23 cellular contexts compared by ENCODE assay signal in the genomic region with DNA sequence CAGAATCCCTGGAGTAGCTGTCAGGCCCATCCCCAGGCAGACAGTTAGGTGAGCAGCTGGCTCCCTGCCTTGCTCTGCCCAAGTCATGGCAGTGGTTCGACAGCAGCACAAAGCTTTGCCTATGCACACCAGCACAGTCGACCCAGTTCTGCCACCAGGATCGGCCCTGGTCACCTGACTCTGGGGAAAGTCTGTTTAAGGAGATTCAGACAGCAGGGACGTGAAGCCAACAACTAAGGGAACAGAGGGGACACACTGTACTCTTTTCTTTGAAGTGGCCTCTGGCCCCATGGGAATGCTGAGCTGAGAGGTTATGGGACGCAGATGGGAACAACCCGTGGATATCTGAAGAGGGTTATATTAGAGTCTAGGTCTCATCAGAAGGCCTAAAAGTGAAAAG.
DNase-seq lines count a peak whose midpoint lies in the region; ATAC-seq and TF ChIP-seq lines count a peak whose summit lies in the region.
"Had no signal": no experiment of that assay in that cellular context is flagged by ENCODE, and none has a peak within 500 bp of the region (broad histone marks: within the 10 kb centered on the region; RNA-seq: fewer than 3 reads in every experiment).

No MANE protein-coding gene starts in this region.

- H3K4me1 ChIP-seq in heart right ventricle = peaks cover 0 to 42% (median 19%) of the 10 kb centered on the region in 9 donors
- H3K4me1 ChIP-seq: uterus had no signal

- no peaks in the 10 kb centered on the region for H3K9me3 ChIP-seq in heart right ventricle
- H3K9me3 ChIP-seq in MG63 = no peaks in the 10 kb centered on the region
- H3K9me3 ChIP-seq: suprapubic skin, uterus had no signal

- H3K9me3 Mint-ChIP-seq in neural crest cell = no peaks in the 10 kb centered on the region
- H3K9me3 Mint-ChIP-seq: activated CD4-positive, alpha-beta memory T cell treated with anti-CD3 and anti-CD28 coated beads for 36 hours; CD4-positive, alpha-beta memory T cell; stimulated activated naive B cell treated with anti-CD40 and anti-IgM and Interleukin-4, amounts not matched to agents 10 μg/mL and 1 μg/mL and 100 μg/mL, for 72 hours; T-helper 2 cell treated with Interferon-gamma antibody and Interleukin-4, amounts not matched to agents 5 μg/mL and 100 μg/mL, for 36 hours had no signal

- peak; percentile 79 for ATAC-seq in Right ventricle myocardium inferior
- ATAC-seq in heart right ventricle = peak in 5 of 8 donors; percentile 15 to 86 (median 67)
- ATAC-seq: left colon; stimulated activated naive B cell treated with anti-CD40 and anti-IgM and Interleukin-4, amounts not matched to agents 10 μg/mL and 1 μg/mL and 100 μg/mL, for 72 hours had no signal

- no peak overlapping the region for H3K4me3 Mint-ChIP-seq in neural crest cell
- H3K4me3 Mint-ChIP-seq: activated CD4-positive, alpha-beta memory T cell treated with anti-CD3 and anti-CD28 coated beads for 36 hours; activated naive CD8-positive, alpha-beta T cell; CD4-positive, alpha-beta memory T cell; stimulated activated naive B cell treated with anti-CD40 and anti-IgM and Interleukin-4, amounts not matched to agents 10 μg/mL and 1 μg/mL and 100 μg/mL, for 72 hours; T-helper 2 cell treated with Interferon-gamma antibody and Interleukin-4, amounts not matched to agents 5 μg/mL and 100 μg/mL, for 36 hours had no signal

- H3K4me1 Mint-ChIP-seq in neural crest cell = no peaks in the 10 kb centered on the region

- peak overlapping the region in 3 of 10 donors; percentile 44 to 67 (median 44) for H3K27ac ChIP-seq in heart right ventricle
- H3K27ac ChIP-seq: epithelial cell of prostate, suprapubic skin, uterus had no signal

- H3K27me3 ChIP-seq in heart right ventricle (no peaks in the 10 kb centered on the region), MG63 (no peaks in the 10 kb centered on the region)
- H3K27me3 ChIP-seq: uterus had no signal

- WGBS in heart right ventricle, 2 donors = 45 to 55% methylated on average over 6 of the region's 6 CpGs

- H3K4me3 ChIP-seq in heart right ventricle (no peak overlapping the region), MG63 (no peak overlapping the region)
- H3K4me3 ChIP-seq: suprapubic skin, uterus had no signal

- DNase-seq in Right ventricle myocardium inferior (ENCODE audit: missing footprints) = no peak
- no peak for DNase-seq in cardiac septum (ENCODE audit: low spot score)
- DNase-seq in heart right ventricle = peak in 1 of 2 donors; percentile 49
- no peak for DNase-seq in neural crest cell (ENCODE audit: low read depth, low spot score)
- DNase-seq in posterior cingulate gyrus = no peak
- no peak for DNase-seq in SHP77 treated with DMSO at 0.1 percent for 48 hours (lab: John Stamatoyannopoulos, UW)
- DNase-seq in MG63 = no peak
- no peak for DNase-seq in NOMO-1 treated with DMSO at 0.1 percent for 48 hours (lab: John Stamatoyannopoulos, UW; ENCODE audit: unreplicated experiment)
- DNase-seq: activated CD4-positive, alpha-beta memory T cell treated with anti-CD3 and anti-CD28 coated beads for 36 hours; activated CD4-positive, alpha-beta T cell treated with anti-CD3 and anti-CD28 coated beads for 1 hour; activated effector memory CD4-positive, alpha-beta T cell treated with Interleukin-2 at 50 U/mL for 16 hours; CD4-positive, alpha-beta memory T cell; effector CD4-positive, alpha-beta T cell; left colon; mesendoderm; NCI-H1694; NCI-H510A; stimulated activated naive B cell treated with anti-CD40 and anti-IgM and Interleukin-4, amounts not matched to agents 10 μg/mL and 1 μg/mL and 100 μg/mL, for 72 hours; uterus had no signal

- TF ChIP-seq CTCF in heart right ventricle (IDR thresholded peaks at IDR 0.05) = no peak
- no peak for TF ChIP-seq CTCF in neural crest cell (conservative IDR thresholded peaks at IDR 0.05)

- H3K36me3 ChIP-seq in heart right ventricle (no peaks in the 10 kb centered on the region), MG63 (no peaks in the 10 kb centered on the region)
- H3K36me3 ChIP-seq: suprapubic skin, uterus had no signal

- H3K36me3 Mint-ChIP-seq in neural crest cell (ENCODE audit: low read depth) = no peaks in the 10 kb centered on the region
- H3K36me3 Mint-ChIP-seq: activated CD4-positive, alpha-beta memory T cell treated with anti-CD3 and anti-CD28 coated beads for 36 hours; activated naive CD8-positive, alpha-beta T cell; CD4-positive, alpha-beta memory T cell; stimulated activated naive B cell treated with anti-CD40 and anti-IgM and Interleukin-4, amounts not matched to agents 10 μg/mL and 1 μg/mL and 100 μg/mL, for 72 hours had no signal

- intact Hi-C loops in Right ventricle myocardium inferior (cut with DNase I) = loop anchor here (5.0 to 10.0 kb wide), 2 partner anchors 334 to 597 kb away; no protein-coding TSS in a partner anchor
- intact Hi-C loops in cardiac septum (cut with DNase I) = loop anchor here (2.0 to 5.0 kb wide), 2 partner anchors 334 to 409 kb away; no protein-coding TSS in a partner anchor
- intact Hi-C loops in heart right ventricle (cut with DNase I) = loop anchor here in 7 of 10 donors (2.0 to 10.0 kb wide), 10 partner anchors 34 to 487 kb away; no protein-coding TSS in a partner anchor
- intact Hi-C loops in posterior cingulate gyrus (cut with DNase I) = loop anchor here (2.0 kb wide), 1 partner anchor 337 kb away; no protein-coding TSS in a partner anchor

- peak overlapping the region; percentile 5 for H3K27ac Mint-ChIP-seq in neural crest cell (ENCODE audit: unreplicated experiment)
- H3K27ac Mint-ChIP-seq: activated CD4-positive, alpha-beta memory T cell treated with anti-CD3 and anti-CD28 coated beads for 36 hours; activated naive CD8-positive, alpha-beta T cell; CD4-positive, alpha-beta memory T cell had no signal

- H3K27me3 Mint-ChIP-seq in neural crest cell (ENCODE audit: low read depth) = no peaks in the 10 kb centered on the region
- H3K27me3 Mint-ChIP-seq: activated naive CD8-positive, alpha-beta T cell; CD4-positive, alpha-beta memory T cell had no signal
